8 cellular contexts compared by ENCODE assay signal in genomic region chr1:26994020-26994745, GRCh38. TPM values are rescaled to one million over a fixed set of nuclear protein-coding genes. Genes with fewer than 3 reads are reported as not detected.
DNase-seq lines count a peak whose midpoint lies in the region; ATAC-seq and TF ChIP-seq lines count a peak whose summit lies in the region.

No MANE protein-coding gene starts in this region.

- ATAC-seq in HCT116 (no peak), HG03135 (IDR thresholded peaks at IDR 0.05; ENCODE audit: unreplicated experiment) (no peak)

- peaks cover 62% of the 10 kb centered on the region for H3K27me3 Mint-ChIP-seq in activated CD4-positive, alpha-beta T cell treated with anti-CD3 and anti-CD28 coated beads, Interleukin-2, amount 10 ng/mL, durations not matched to agents 24 days and 14 days

- no peak for DNase-seq in HCT116 (ENCODE audit: low read depth, low spot score)
- DNase-seq in activated CD4-positive, alpha-beta T cell treated with anti-CD3 and anti-CD28 coated beads, Interleukin-2, amount 10 ng/mL, durations not matched to agents 24 days and 14 days = peak; percentile 79
- peak; percentile 94 for DNase-seq in osteoblast (ENCODE audit: insufficient read length, low spot score, missing footprints)
- no peak for DNase-seq in COR-L47 (lab: John Stamatoyannopoulos, UW)
- no peak for DNase-seq in NCI-H2029 treated with DMSO at 0.1 percent for 48 hours (lab: John Stamatoyannopoulos, UW)

- H3K36me3 ChIP-seq in HCT116 (ENCODE audit: control insufficient read depth in 1 of 2, insufficient read depth in 2 of 2, low read length in 2 of 2) = no peaks in the 10 kb centered on the region
- H3K36me3 ChIP-seq in esophagus (ENCODE audit: control insufficient read depth in 2 of 2, insufficient read depth in 2 of 2, low read length in 1 of 2) = peaks cover 0 to 1% of the 10 kb centered on the region in 2 donors
- no peaks in the 10 kb centered on the region for H3K36me3 ChIP-seq in osteoblast (ENCODE audit: insufficient read depth, low read length)

- H3K4me3 ChIP-seq in HCT116 (replicated peaks in 1 of 2; ENCODE audit: low read depth in 1 of 2, low read length in 2 of 2) = peak overlapping the region; percentile 84 to 85
- H3K4me3 ChIP-seq in esophagus (ENCODE audit: low read depth in 1 of 2, low read length in 2 of 2) = peak overlapping the region; percentile 75 to 86
- peak overlapping the region; percentile 76 for H3K4me3 ChIP-seq in osteoblast (ENCODE audit: insufficient read depth, low read length)

- H2AFZ ChIP-seq in HCT116 (ENCODE audit: low read depth, low read length, poor library complexity, severe bottlenecking) (no peak overlapping the region), osteoblast (ENCODE audit: low read length) (peak overlapping the region; percentile 62)

- POLR2A ChIA-PET in HCT116 (lab: Charles Lee) = interaction anchor here (0.6 to 2.2 kb wide), 20 partner anchors 9 to 1754 kb away, joined by 3 to 8 read pairs (median 4); partner anchors contain the start of genes KDF1, NUDC and TENT5B

- H3K27me3 ChIP-seq in HCT116 (ENCODE audit: insufficient read depth, low read length) (no peaks in the 10 kb centered on the region), esophagus (ENCODE audit: control insufficient read depth in 1 of 2, insufficient read depth in 2 of 2, low read length in 2 of 2) (no peaks in the 10 kb centered on the region), osteoblast (ENCODE audit: insufficient read depth, low read length) (peaks cover 6% of the 10 kb centered on the region)

- H3K9me3 Mint-ChIP-seq in activated CD4-positive, alpha-beta T cell treated with anti-CD3 and anti-CD28 coated beads, Interleukin-2, amount 10 ng/mL, durations not matched to agents 24 days and 14 days = no peaks in the 10 kb centered on the region

- H3K9me3 ChIP-seq in HCT116 (ENCODE audit: control insufficient read depth in 1 of 2, insufficient read depth in 1 of 2, low read depth in 1 of 2, low read length in 2 of 2) = no peaks in the 10 kb centered on the region
- H3K9me3 ChIP-seq in esophagus (ENCODE audit: control insufficient read depth in 2 of 2, insufficient read depth in 1 of 2, low read depth in 1 of 2, low read length in 1 of 2) = no peaks in the 10 kb centered on the region
- no peaks in the 10 kb centered on the region for H3K9me3 ChIP-seq in osteoblast (ENCODE audit: low read depth, low read length)

- H4K20me1 ChIP-seq in HCT116 (ENCODE audit: insufficient read depth) (peaks cover 7% of the 10 kb centered on the region; the same call in 1 of the 2 replicates), osteoblast (ENCODE audit: insufficient read depth, low read length) (no peaks in the 10 kb centered on the region)

- TF ChIP-seq POLR2A in HCT116 (IDR thresholded peaks at IDR 0.05; ENCODE audit: borderline replicate concordance, extremely low read depth, insufficient read depth, insufficient read length) = no peak

- H3K27ac Mint-ChIP-seq in activated CD4-positive, alpha-beta T cell treated with anti-CD3 and anti-CD28 coated beads, Interleukin-2, amount 10 ng/mL, durations not matched to agents 24 days and 14 days = no peak overlapping the region

- RAD21 ChIA-PET in HCT116 (lab: Charles Lee; ENCODE audit: low non-redundant PET in 1 of 2, low total read pairs in 2 of 2, uncharacterized antibody in 2 of 2, unreplicated experiment in 2 of 2) = interaction anchor here (1.2 to 1.6 kb wide), 2 partner anchors 27 kb away, joined by 5 to 7 read pairs; no protein-coding TSS in a partner anchor

- H3K4me2 ChIP-seq in HCT116 (ENCODE audit: low read length) (peak overlapping the region; percentile 90), osteoblast (ENCODE audit: insufficient read depth, low read length) (peak overlapping the region; percentile 84)

- H3K36me3 Mint-ChIP-seq in activated CD4-positive, alpha-beta T cell treated with anti-CD3 and anti-CD28 coated beads, Interleukin-2, amount 10 ng/mL, durations not matched to agents 24 days and 14 days (ENCODE audit: low read depth) = peaks cover 2% of the 10 kb centered on the region

- BruUV-seq in HCT116 (replicated peaks; lab: Mats Ljungman, UMichigan) = no TSS peak

- intact Hi-C loops in HCT116 (cut with micrococcal nuclease) = no loop called here
- intact Hi-C loops in activated CD4-positive, alpha-beta T cell treated with anti-CD3 and anti-CD28 coated beads, Interleukin-2, amount 10 ng/mL, durations not matched to agents 24 days and 14 days (cut with micrococcal nuclease) = no loop called here

- H3K4me1 ChIP-seq in HCT116 (ENCODE audit: control insufficient read depth in 1 of 2, insufficient read depth in 2 of 2, low read length in 2 of 2) (peaks cover 74 to 87% of the 10 kb centered on the region in 2 experiments), esophagus (ENCODE audit: control insufficient read depth in 2 of 2, insufficient read depth in 2 of 2, low read length in 1 of 2) (peaks cover 6 to 13% of the 10 kb centered on the region in 2 donors), osteoblast (ENCODE audit: insufficient read depth, low read length) (peaks cover 26% of the 10 kb centered on the region)

- 0 to 1% methylated on average over 48 to 95 of the region's 95 CpGs for WGBS in esophagus, 2 donors

- H3K27ac ChIP-seq in C4-2B (peak overlapping the region; percentile 43), HCT116 (ENCODE audit: low read depth, low read length) (peak overlapping the region; percentile 85), esophagus (ENCODE audit: low read depth in 2 of 2, low read length in 1 of 2) (peak overlapping the region; percentile 71 to 80), osteoblast (ENCODE audit: low read depth, low read length) (no peak overlapping the region)

- CTCF ChIA-PET in HCT116 (lab: Charles Lee) = no interaction called here

- peaks cover 33% of the 10 kb centered on the region for H3K79me2 ChIP-seq in HCT116 (ENCODE audit: insufficient read depth, low read length)
- peaks cover 5% of the 10 kb centered on the region for H3K79me2 ChIP-seq in osteoblast (ENCODE audit: insufficient read depth, low read length)

- H3K9ac ChIP-seq in HCT116 (ENCODE audit: low read length) = peak overlapping the region; percentile 89

- peak overlapping the region; percentile 62 for H3K4me3 Mint-ChIP-seq in activated CD4-positive, alpha-beta T cell treated with anti-CD3 and anti-CD28 coated beads, Interleukin-2, amount 10 ng/mL, durations not matched to agents 24 days and 14 days

- TF ChIP-seq RAD21 in HCT116 (IDR thresholded peaks at IDR 0.05; ENCODE audit: low read depth) = no peak

- TF ChIP-seq CTCF in C4-2B (conservative IDR thresholded peaks at IDR 0.05) (no peak), HCT116 (IDR thresholded peaks at IDR 0.05 in 2 of 3, conservative IDR thresholded peaks at IDR 0.05 in 1 of 3; ENCODE audit: borderline replicate concordance in 1 of 3, insufficient read depth in 1 of 3, low read depth in 2 of 3, low read length in 2 of 3) (no peak), osteoblast (IDR thresholded peaks at IDR 0.05; ENCODE audit: extremely low read depth, low read depth, low read length) (no peak)

- no peaks in the 10 kb centered on the region for H3K9me2 ChIP-seq in HCT116 (ENCODE audit: insufficient read depth)

- H3K4me1 Mint-ChIP-seq in activated CD4-positive, alpha-beta T cell treated with anti-CD3 and anti-CD28 coated beads, Interleukin-2, amount 10 ng/mL, durations not matched to agents 24 days and 14 days = peaks cover 21% of the 10 kb centered on the region

TF ChIP-seq in HCT116, 20 proteins besides CTCF, POLR2A, EP300 and RAD21:
- no peak for TF ChIP-seq EGR1 (IDR thresholded peaks at IDR 0.05; ENCODE audit: low read depth)
- TF ChIP-seq SIN3A (IDR thresholded peaks at IDR 0.05; ENCODE audit: low read depth) = no peak
- TF ChIP-seq ZFX (IDR thresholded peaks at IDR 0.05) = peak; percentile 60; the same call in 1 of the 2 replicates
- no peak for TF ChIP-seq TCF7L2 (IDR thresholded peaks at IDR 0.05; ENCODE audit: borderline replicate concordance, extremely low read depth, insufficient read depth, insufficient read length)
- TF ChIP-seq EZH2 (IDR thresholded peaks at IDR 0.05) = no peak
- TF ChIP-seq POLR2AphosphoS5 (IDR thresholded peaks at IDR 0.05; ENCODE audit: low read depth, low read length) = 0 out of 2 replicates have a peak, but pooled peaks have one; percentile 22
- no peak for TF ChIP-seq FOSL1 (IDR thresholded peaks at IDR 0.05; ENCODE audit: low read depth)
- no peak for TF ChIP-seq ATF3 (IDR thresholded peaks at IDR 0.05)
- no peak for TF ChIP-seq MAX (IDR thresholded peaks at IDR 0.05)
- TF ChIP-seq ELF1 (IDR thresholded peaks at IDR 0.05; ENCODE audit: borderline replicate concordance, low read depth) = no peak
TF ChIP-seq in HCT116: peak in this region for 2.

RNA-seq across cellular contexts. Expression of gene TRNP1, which starts 0.7 kb away (rescaled TPM):
- total RNA-seq in HCT116 (2021; ENCODE audit: unreplicated experiment) (76.9 TPM), osteoblast (6.5 TPM in 2 replicates)
- polyA plus RNA-seq in HCT116 (2012) = 25.0 and 39.1 TPM in 2 replicates
- 1.3 and 2.2 TPM in 2 replicates for total RNA-seq in activated CD4-positive, alpha-beta T cell treated with anti-CD3 and anti-CD28 coated beads, Interleukin-2, amount 10 ng/mL, durations not matched to agents 24 days and 14 days
- polyA plus RNA-seq in esophagus = 100 to 1,000 TPM in 1 of 2 donors, 10 to 100 TPM in 1; 84.9 to 158 TPM

RNA-seq across cellular contexts. Expression of gene TENT5B, which starts 18.5 kb away (rescaled TPM):
- total RNA-seq in HCT116 (2021; ENCODE audit: unreplicated experiment) (5.7 TPM), osteoblast (10.0 and 11.2 TPM in 2 replicates)
- polyA plus RNA-seq in HCT116 (2012) = 5.8 and 6.0 TPM in 2 replicates
- not detected in 2 replicates for total RNA-seq in activated CD4-positive, alpha-beta T cell treated with anti-CD3 and anti-CD28 coated beads, Interleukin-2, amount 10 ng/mL, durations not matched to agents 24 days and 14 days
- polyA plus RNA-seq in esophagus = 10 to 100 TPM; 79.2 to 84.3 TPM

RNA-seq across cellular contexts. Expression of gene KDF1, which starts 33.9 kb away (rescaled TPM):
- 23.0 TPM for total RNA-seq in HCT116 (2021; ENCODE audit: unreplicated experiment)
- polyA plus RNA-seq in HCT116 (2012) = 27.4 and 29.6 TPM in 2 replicates
- total RNA-seq in activated CD4-positive, alpha-beta T cell treated with anti-CD3 and anti-CD28 coated beads, Interleukin-2, amount 10 ng/mL, durations not matched to agents 24 days and 14 days = not detected in 2 replicates
- 10 to 100 TPM; 12.7 to 17.5 TPM for polyA plus RNA-seq in esophagus
- not detected in 2 replicates for total RNA-seq in osteoblast

Comparison
In these comparisons a context has a peak if more than half of its experiments do, and no peak if none do; other contexts are left out.
1. DNase-seq: peak in activated CD4-positive, alpha-beta T cell treated with anti-CD3 and anti-CD28 coated beads, Interleukin-2, amount 10 ng/mL, durations not matched to agents 24 days and 14 days (single experiment) and osteoblast (single experiment); none in HCT116 (single experiment), COR-L47 (single experiment) and NCI-H2029 treated with DMSO at 0.1 percent for 48 hours (single experiment).
2. RNA of gene TRNP1, which starts 0.7 kb away (total RNA-seq): 76.9 TPM in HCT116 (single experiment); 6.5 TPM in osteoblast and 1.3 to 2.2 TPM in activated CD4-positive, alpha-beta T cell treated with anti-CD3 and anti-CD28 coated beads, Interleukin-2, amount 10 ng/mL, durations not matched to agents 24 days and 14 days; every median in the first group is over 10 times any median in the second.
3. RNA of gene KDF1, which starts 33.9 kb away (total RNA-seq): 23.0 TPM in HCT116 (single experiment); not detected in activated CD4-positive, alpha-beta T cell treated with anti-CD3 and anti-CD28 coated beads, Interleukin-2, amount 10 ng/mL, durations not matched to agents 24 days and 14 days and not detected in osteoblast; every median in the first group is over 10 times any median in the second.
4. Peak in every context shown above with its lines, with median percentiles within 50 percentile points of each other: H3K4me3 ChIP-seq.